In the genomic region with DNA sequence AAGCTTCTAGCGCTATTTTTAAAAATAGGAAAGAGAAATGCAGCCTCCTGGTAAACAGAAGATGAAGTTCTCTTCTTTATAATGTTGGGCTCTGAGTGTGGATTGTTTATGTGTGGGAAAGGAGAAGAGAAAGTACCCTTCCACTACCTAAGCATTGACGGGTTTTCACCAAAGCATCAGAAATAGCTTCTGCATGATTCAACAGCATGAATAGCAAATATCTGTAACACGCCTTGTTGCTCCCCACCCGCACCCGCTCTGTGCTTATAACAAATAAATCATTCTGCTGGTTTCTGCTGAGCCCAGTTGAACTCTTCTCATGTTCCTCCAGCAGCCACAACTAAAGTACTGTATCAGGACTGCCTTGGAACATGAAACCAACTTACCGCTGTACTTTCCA, we compare ENCODE assay signal across 9 cellular contexts. TPM values are rescaled to one million over a fixed set of nuclear protein-coding genes. Genes with fewer than 3 reads are reported as not detected.
DNase-seq lines count a peak whose midpoint lies in the region; ATAC-seq, FAIRE-seq and TF ChIP-seq lines count a peak whose summit lies in the region.
"Had no signal": no experiment of that assay in that cellular context is flagged by ENCODE, and none has a peak within 500 bp of the region (broad histone marks: within the 10 kb centered on the region; RNA-seq: fewer than 3 reads in every experiment).

No MANE protein-coding gene starts in this region.

- no peak overlapping the region for H3K4me3 ChIP-seq in AG10803 (ENCODE audit: low read length)
- no peak overlapping the region for H3K4me3 ChIP-seq in bronchial epithelial cell (ENCODE audit: low read depth, low read length)
- H3K4me3 ChIP-seq in stomach, result no peak overlapping the region
- no peak overlapping the region for H3K4me3 ChIP-seq in right atrium auricular region

- TF ChIP-seq POLR2A in stomach (IDR thresholded peaks at IDR 0.05), result no peak

- TF ChIP-seq CTCF in AG10803 (conservative IDR thresholded peaks at IDR 0.05; ENCODE audit: low read length), result no peak
- TF ChIP-seq CTCF in bronchial epithelial cell (IDR thresholded peaks at IDR 0.05; ENCODE audit: insufficient read depth, low read length, severe bottlenecking), result no peak
- no peak for TF ChIP-seq CTCF in stomach (IDR thresholded peaks at IDR 0.05)
- no peak for TF ChIP-seq CTCF in right atrium auricular region (IDR thresholded peaks at IDR 0.05)

- H3K27ac ChIP-seq in stomach, result peak overlapping the region in 1 of 5 donors; percentile 30
- H3K27ac ChIP-seq in right atrium auricular region, result no peak overlapping the region

- TF ChIP-seq EP300 in stomach (IDR thresholded peaks at IDR 0.05), result no peak

- intact Hi-C loops in stomach (cut with DNase I; ENCODE audit: low total_unique reads), result no loop called here

- ATAC-seq in GM19452 (IDR thresholded peaks at IDR 0.05; ENCODE audit: unreplicated experiment) (peak; percentile 64), HG03280 (IDR thresholded peaks at IDR 0.05; ENCODE audit: unreplicated experiment) (peak; percentile 69)

- FAIRE-seq in bronchial epithelial cell (lab: Jason Lieb, UNC), result no peak

- H3K27me3 ChIP-seq in bronchial epithelial cell (ENCODE audit: control insufficient read depth, insufficient read depth, low read length) (no peaks in the 10 kb centered on the region), stomach (no peaks in the 10 kb centered on the region), right atrium auricular region (no peaks in the 10 kb centered on the region)

- H3K9me3 ChIP-seq in stomach (no peaks in the 10 kb centered on the region), right atrium auricular region (no peaks in the 10 kb centered on the region)

- DNase-seq in AG10803 (ENCODE audit: low read depth) (peak; percentile 40), bronchial epithelial cell (ENCODE audit: low read depth) (peak; percentile 36), NCI-H2227 treated with DMSO at 0.1 percent for 48 hours (lab: John Stamatoyannopoulos, UW) (no peak), stomach (no peak), NCI-H2196 (lab: John Stamatoyannopoulos, UW; ENCODE audit: unreplicated experiment) (no peak), right atrium auricular region (ENCODE audit: low spot score) (no peak)
- DNase-seq: NCI-H1436 treated with DMSO at 0.1 percent for 48 hours had no signal

- H3K36me3 ChIP-seq in bronchial epithelial cell (ENCODE audit: control insufficient read depth, insufficient read depth, low read length) (no peaks in the 10 kb centered on the region), stomach (no peaks in the 10 kb centered on the region), right atrium auricular region (peaks cover 14% of the 10 kb centered on the region)

- H3K4me1 ChIP-seq in stomach (no peaks in the 10 kb centered on the region), right atrium auricular region (no peaks in the 10 kb centered on the region)

- WGBS in stomach, 5 donors, result 45 to 65% (median 60%) methylated on average over 6 of the region's 6 CpGs

RNA-seq across cellular contexts. Expression of a gene that starts 20.7 kb away (rescaled TPM):
- total RNA-seq in bronchial epithelial cell (under 0.01 TPM in 1 of 2 replicates, not detected in the other), stomach (1 to 10 TPM in 2 of 5 donors, not detected in 3; 1.3 to 1.5 TPM), right atrium auricular region (100 to 1,000 TPM in 1 of 2 donors, 10 to 100 TPM in 1; 74.7 to 132 TPM)
- polyA plus RNA-seq in stomach, result under 1 TPM; 0.15 to 0.61 (median 0.37) TPM

Comparison
In these comparisons a context has a peak if more than half of its experiments do, and no peak if none do; other contexts are left out.
1. DNase-seq: peak in AG10803 (single experiment) and bronchial epithelial cell (single experiment); none in NCI-H2227 treated with DMSO at 0.1 percent for 48 hours (single experiment), stomach (single experiment), NCI-H2196 (single experiment) and right atrium auricular region (single experiment).
2. RNA of a gene that starts 20.7 kb away (total RNA-seq): 74.7 to 132 TPM in right atrium auricular region; under 0.01 TPM in bronchial epithelial cell and 1.3 to 1.5 TPM in stomach; every median in the first group is over 10 times any median in the second.